20 cellular contexts compared by ENCODE assay signal in the genomic region with DNA sequence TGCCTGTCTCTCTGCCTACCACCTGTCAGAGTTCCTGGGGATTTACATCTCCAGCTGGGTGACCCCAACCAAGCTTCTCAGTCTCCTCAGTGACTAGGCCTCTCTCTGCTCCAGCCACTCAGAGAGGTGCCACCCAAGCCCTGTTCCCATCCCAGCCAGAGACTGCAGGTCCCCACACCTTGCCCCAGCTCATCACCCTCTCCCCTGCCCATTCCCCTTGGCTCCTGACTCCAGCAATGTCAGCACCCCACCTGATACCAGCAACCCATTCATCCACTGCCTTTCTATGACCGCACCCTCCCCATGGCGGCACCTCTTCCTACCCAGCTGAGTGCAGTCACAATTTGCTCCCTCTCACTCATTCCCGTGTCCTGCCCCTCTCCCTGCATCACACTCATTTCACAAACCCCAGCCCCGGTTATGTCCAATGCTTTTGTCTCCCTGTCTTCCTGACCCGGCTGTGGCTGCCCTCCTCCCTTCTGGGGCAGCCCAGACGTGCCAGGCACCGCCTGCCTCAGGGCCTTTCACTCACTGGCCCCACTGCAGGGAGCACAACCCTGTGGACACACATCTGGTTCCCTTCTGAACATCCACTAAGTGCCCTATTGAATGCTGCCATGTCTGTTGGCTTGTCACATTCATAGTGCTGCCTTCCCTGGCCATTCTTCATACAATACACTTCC.
"Had no signal": no experiment of that assay in that cellular context is flagged by ENCODE, and none has a peak within 500 bp of the region (broad histone marks: within the 10 kb centered on the region; RNA-seq: fewer than 3 reads in every experiment).

No MANE protein-coding gene starts in this region.

- H2AFZ ChIP-seq: neural progenitor cell had no signal

- H3K4me3 ChIP-seq: coronary artery, lower lobe of right lung, mucosa of descending colon, neural progenitor cell, ovary, right lobe of liver, thoracic aorta, tibial nerve, upper lobe of left lung had no signal

- H3K4me1 ChIP-seq: lower lobe of right lung, neural progenitor cell, right lobe of liver, tibial nerve, upper lobe of left lung had no signal

- H3K36me3 ChIP-seq: lower lobe of right lung, neural progenitor cell, ovary, right lobe of liver, thoracic aorta, tibial nerve, upper lobe of left lung had no signal

- H3K9ac ChIP-seq: neural progenitor cell had no signal

- H3K9me3 ChIP-seq: lower lobe of right lung, mucosa of descending colon, ovary, right lobe of liver, thoracic aorta, upper lobe of left lung had no signal

- H3K4me2 ChIP-seq: neural progenitor cell had no signal

- H3K27me3 ChIP-seq: neural progenitor cell, ovary, right lobe of liver, tibial nerve, upper lobe of left lung had no signal

- DNase-seq: dermis blood vessel endothelial cell; effector memory CD4-positive, alpha-beta T cell; erythroblast; left ventricle myocardium superior; lower lobe of right lung; mucosa of descending colon; naive B cell; ovary; posterior cingulate gyrus; retina; small intestine; stimulated activated CD4-positive, alpha-beta T cell treated with anti-CD3 and anti-CD28 coated beads, Interleukin-15, amount 100 ng/mL, for 24 hours; stimulated activated CD4-positive, alpha-beta T cell treated with anti-CD3 and anti-CD28 coated beads, Interleukin-2, amount 100 ng/mL, for 48 hours; stimulated activated naive B cell treated with anti-CD40 and anti-IgM and Interleukin-4, amounts not matched to agents 10 μg/mL and 1 μg/mL and 100 μg/mL, for 72 hours; upper lobe of left lung had no signal

- H3K27ac ChIP-seq: coronary artery, lower lobe of right lung, neural progenitor cell, ovary, right lobe of liver, thoracic aorta, tibial nerve, upper lobe of left lung had no signal
